In the genomic region with DNA sequence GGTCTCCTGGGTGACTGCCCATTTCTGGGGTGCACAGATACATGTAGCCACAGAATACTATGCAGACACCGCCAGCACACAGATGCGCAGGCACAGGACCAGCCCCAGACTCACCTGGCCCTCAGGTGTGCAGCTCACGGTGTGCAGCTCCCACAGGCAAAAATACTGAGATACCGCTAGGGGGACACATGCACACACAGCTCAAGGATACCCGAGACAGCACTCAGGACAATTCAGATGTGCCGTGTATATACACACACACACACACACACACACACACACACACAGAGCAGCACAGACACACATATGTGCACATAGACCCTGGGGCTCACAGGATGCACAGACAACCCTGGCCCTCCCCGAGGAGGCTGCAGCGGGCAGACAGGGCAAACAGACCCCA, we compare ENCODE assay signal across 1 cellular context. TPM values are rescaled to one million over a fixed set of nuclear protein-coding genes. Genes with fewer than 3 reads are reported as not detected.
"Had no signal": no experiment of that assay in that cellular context is flagged by ENCODE, and none has a peak within 500 bp of the region (broad histone marks: within the 10 kb centered on the region; RNA-seq: fewer than 3 reads in every experiment).

No MANE protein-coding gene starts in this region.

RNA-seq across cellular contexts. Expression of gene NPIPB6, which starts 11.8 kb away (rescaled TPM):
- polyA plus RNA-seq: liver had no signal
